7 cellular contexts compared by ENCODE assay signal in genomic region chr12:29310899-29311298, GRCh38.
"Had no signal": no experiment of that assay in that cellular context is flagged by ENCODE, and none has a peak within 500 bp of the region (broad histone marks: within the 10 kb centered on the region; RNA-seq: fewer than 3 reads in every experiment).

No MANE protein-coding gene starts in this region.

- DNase-seq: GDM1, GF-D8 had no signal

- FAIRE-seq: GM12878, GM12891, GM12892, GM18507, GM19239 had no signal

- H3K4me3 ChIP-seq: GM12878 had no signal

- ATAC-seq: GM12878 had no signal
